Comparison of ENCODE assay signal across 7 cellular contexts in the genomic region with DNA sequence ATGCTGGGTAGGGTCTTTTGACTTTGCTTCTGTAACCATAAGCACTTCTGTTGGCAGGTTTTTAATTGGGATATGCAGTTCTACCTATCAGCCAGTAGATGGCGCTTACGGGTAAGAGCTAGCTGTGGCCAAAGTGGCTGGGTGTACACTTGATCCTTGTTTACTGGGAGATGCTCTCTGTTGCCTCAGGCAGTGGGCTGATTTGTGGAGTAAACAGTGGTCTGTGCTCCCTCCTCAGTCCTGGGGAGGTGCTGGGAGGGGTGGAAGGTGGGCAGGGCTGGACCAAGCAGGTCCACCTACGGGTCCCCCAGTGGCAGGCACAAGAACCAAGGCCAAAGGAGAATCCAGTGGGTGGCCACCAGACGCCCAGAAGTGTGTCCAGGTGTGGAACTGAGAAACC. TPM values are rescaled to one million over a fixed set of nuclear protein-coding genes. Genes with fewer than 3 reads are reported as not detected.
A peak's percentile ranks its signal among the peaks of the same experiment; 100 is the strongest.
DNase-seq lines count a peak whose midpoint lies in the region; ATAC-seq and TF ChIP-seq lines count a peak whose summit lies in the region.

No MANE protein-coding gene starts in this region.

- H3K9me2 ChIP-seq in HCT116 (ENCODE audit: insufficient read depth) (no peaks in the 10 kb centered on the region), PC-9 (ENCODE audit: insufficient read depth) (no peaks in the 10 kb centered on the region)

- BruUV-seq in HCT116 (replicated peaks; lab: Mats Ljungman, UMichigan) (no TSS peak), PC-9 (replicated peaks; lab: Mats Ljungman, UMichigan) (no TSS peak)

- no peaks in the 10 kb centered on the region for H3K79me2 ChIP-seq in HCT116 (ENCODE audit: insufficient read depth, low read length)
- peaks cover 68% of the 10 kb centered on the region for H3K79me2 ChIP-seq in PC-9 (ENCODE audit: low read depth)

- intact Hi-C loops in HCT116 (cut with micrococcal nuclease), result no loop called here
- intact Hi-C loops in PC-9 (cut with micrococcal nuclease; ENCODE audit: unreplicated experiment), result no loop called here
- intact Hi-C loops in vagina (cut with DNase I), result no loop called here

- H3K4me1 ChIP-seq in HCT116 (ENCODE audit: control insufficient read depth in 1 of 2, insufficient read depth in 2 of 2, low read length in 2 of 2), result no peaks in the 10 kb centered on the region
- H3K4me1 ChIP-seq in PC-9 (replicated peaks; ENCODE audit: insufficient read depth), result no peaks in the 10 kb centered on the region
- no peaks in the 10 kb centered on the region for H3K4me1 ChIP-seq in vagina

- H3F3A ChIP-seq in PC-9 (ENCODE audit: insufficient read depth, low read depth), result peaks cover 4% of the 10 kb centered on the region; the same call in 1 of the 2 replicates

- H4K20me1 ChIP-seq in HCT116 (ENCODE audit: insufficient read depth) (no peaks in the 10 kb centered on the region), PC-9 (ENCODE audit: insufficient read depth) (peaks cover 6% of the 10 kb centered on the region; the same call in 1 of the 2 replicates)

- H3K4me3 ChIP-seq in HCT116 (replicated peaks in 1 of 2; ENCODE audit: low read depth in 1 of 2, low read length in 2 of 2) (no peak overlapping the region), PC-9 (no peak overlapping the region), vagina (no peak overlapping the region)

- peak; percentile 58 to 93 (median 78); a peak in 5 of 6 replicates for TF ChIP-seq CTCF in HCT116 (IDR thresholded peaks at IDR 0.05 in 2 of 3, conservative IDR thresholded peaks at IDR 0.05 in 1 of 3; ENCODE audit: borderline replicate concordance in 1 of 3, insufficient read depth in 1 of 3, low read depth in 2 of 3, low read length in 2 of 3)
- peak; percentile 78 for TF ChIP-seq CTCF in PC-9 (conservative IDR thresholded peaks at IDR 0.05)
- TF ChIP-seq CTCF in vagina (IDR thresholded peaks at IDR 0.05), result peak in 1 of 3 experiments; percentile 20

- no peaks in the 10 kb centered on the region for H3K36me3 ChIP-seq in HCT116 (ENCODE audit: control insufficient read depth in 1 of 2, insufficient read depth in 2 of 2, low read length in 2 of 2)
- peaks cover 14% of the 10 kb centered on the region for H3K36me3 ChIP-seq in PC-9 (ENCODE audit: low read depth)
- H3K36me3 ChIP-seq in vagina, result no peaks in the 10 kb centered on the region

- no peak overlapping the region for H3K9ac ChIP-seq in HCT116 (ENCODE audit: low read length)

- H2AFZ ChIP-seq in HCT116 (ENCODE audit: low read depth, low read length, poor library complexity, severe bottlenecking), result no peak overlapping the region
- H2AFZ ChIP-seq in PC-9, result no peak overlapping the region

- CTCF ChIA-PET in HCT116 (lab: Charles Lee) (interaction anchor here (0.6 to 1.6 kb wide), 3 partner anchors 15 to 235 kb away, joined by 4 to 7 read pairs (median 4); no protein-coding TSS in a partner anchor), PC-9 (lab: Charles Lee) (no interaction called here)

- H3K27ac ChIP-seq in HCT116 (ENCODE audit: low read depth, low read length), result no peak overlapping the region
- no peak overlapping the region for H3K27ac ChIP-seq in PC-9
- H3K27ac ChIP-seq in vagina, result no peak overlapping the region

- POLR2A ChIA-PET in HCT116 (lab: Charles Lee), result no interaction called here
- POLR2A ChIA-PET in PC-9 (lab: Charles Lee; ENCODE audit: unreplicated experiment), result no interaction called here

- RAD21 ChIA-PET in HCT116 (lab: Charles Lee; ENCODE audit: low non-redundant PET in 1 of 2, low total read pairs in 2 of 2, uncharacterized antibody in 2 of 2, unreplicated experiment in 2 of 2), result no interaction called here

- TF ChIP-seq POLR2A in HCT116 (IDR thresholded peaks at IDR 0.05; ENCODE audit: borderline replicate concordance, extremely low read depth, insufficient read depth, insufficient read length) (no peak), vagina (IDR thresholded peaks at IDR 0.05) (no peak)

- peaks cover 4 to 5% of the 10 kb centered on the region in 2 experiments; a peak in 2 of 4 replicates for H3K9me3 ChIP-seq in HCT116 (ENCODE audit: control insufficient read depth in 1 of 2, insufficient read depth in 1 of 2, low read depth in 1 of 2, low read length in 2 of 2)
- H3K9me3 ChIP-seq in PC-9 (ENCODE audit: insufficient read depth, low read depth), result peaks cover 21% of the 10 kb centered on the region
- peaks cover 7% of the 10 kb centered on the region for H3K9me3 ChIP-seq in vagina

- H3K27me3 ChIP-seq in HCT116 (ENCODE audit: insufficient read depth, low read length) (no peaks in the 10 kb centered on the region), PC-9 (ENCODE audit: insufficient read depth, low read depth) (no peaks in the 10 kb centered on the region), vagina (no peaks in the 10 kb centered on the region)

- DNase-seq in DMS53 treated with DMSO at 0.1 percent for 48 hours (lab: John Stamatoyannopoulos, UW; ENCODE audit: unreplicated experiment) (peak; percentile 48), HCT116 (ENCODE audit: low read depth, low spot score) (peak; percentile 10), PC-9 (no peak), dedifferentiated amniotic fluid mesenchymal stem cell (ENCODE audit: extremely low spot score) (peak; percentile 30), midbrain (lab: John Stamatoyannopoulos, UW) (peak; percentile 24), vagina (ENCODE audit: extremely low spot score in 2 of 2) (no peak)

- peak; percentile 50 for TF ChIP-seq RAD21 in HCT116 (IDR thresholded peaks at IDR 0.05; ENCODE audit: low read depth)

- ATAC-seq in HCT116 (peak; percentile 76), HG03439 (IDR thresholded peaks at IDR 0.05; ENCODE audit: unreplicated experiment) (no peak)

- H3K4me2 ChIP-seq in HCT116 (ENCODE audit: low read length), result no peak overlapping the region
- no peak overlapping the region for H3K4me2 ChIP-seq in PC-9

TF ChIP-seq in HCT116, 20 proteins besides CTCF, POLR2A, EP300 and RAD21:
- TF ChIP-seq YY1 (IDR thresholded peaks at IDR 0.05; ENCODE audit: extremely low read depth, insufficient replicate concordance, low read depth, low read length) (no peak), POLR2AphosphoS5 (IDR thresholded peaks at IDR 0.05; ENCODE audit: low read depth, low read length) (0 out of 2 replicates have a peak, but pooled peaks have one; percentile 15)

RNA-seq across cellular contexts. Expression of a gene that starts 43.4 kb away (rescaled TPM):
- total RNA-seq in HCT116 (2021; ENCODE audit: unreplicated experiment) (25.6 TPM), PC-9 (2021) (49.8 and 62.4 TPM in 2 replicates), vagina (20.4 TPM)
- polyA plus RNA-seq in HCT116 (2012), result 9.6 and 11.1 TPM in 2 replicates

Comparison
In these comparisons a context has a peak if more than half of its experiments do, and no peak if none do; other contexts are left out.
1. DNase-seq: peak in DMS53 treated with DMSO at 0.1 percent for 48 hours (single experiment), HCT116 (single experiment), dedifferentiated amniotic fluid mesenchymal stem cell (single experiment) and midbrain (single experiment); none in PC-9 (0 of 2) and vagina (0 of 2).